Comparison of ENCODE assay signal across 24 cellular contexts in genomic region chr5:52830700-52831099, GRCh38.
"Had no signal": no experiment of that assay in that cellular context is flagged by ENCODE, and none has a peak within 500 bp of the region (broad histone marks: within the 10 kb centered on the region; RNA-seq: fewer than 3 reads in every experiment).

No MANE protein-coding gene starts in this region.

- DNase-seq: activated CD4-positive, alpha-beta T cell treated with anti-CD3 and anti-CD28 coated beads for 48 hours; activated CD4-positive, alpha-beta T cell treated with anti-CD3 and anti-CD28 coated beads, Interleukin-2, amount 50 U/mL, for 48 hours; activated CD8-positive, alpha-beta memory T cell treated with anti-CD3 and anti-CD28 coated beads, Interleukin-2, amount 50 U/mL, for 4 hours; activated naive CD4-positive, alpha-beta T cell; activated T-cell treated with anti-CD3 and anti-CD28 coated beads, Interleukin-2, amount 50 U/mL, for 24 hours; anterior cingulate cortex; body of pancreas; colonic mucosa; dorsolateral prefrontal cortex; effector memory CD4-positive, alpha-beta T cell; foreskin fibroblast; heart right ventricle; midbrain; pancreas; spleen; stimulated activated naive CD4-positive, alpha-beta T cell; T-helper 9 cell; trophoblast cell had no signal

- H3K4me3 ChIP-seq: body of pancreas, colonic mucosa, dorsolateral prefrontal cortex, heart right ventricle, pancreas, prostate gland, spleen, vagina had no signal

- H3K36me3 ChIP-seq: colonic mucosa, heart right ventricle, pancreas, prostate gland, vagina had no signal

- ATAC-seq: activated CD4-positive, CD25-positive, alpha-beta regulatory T cell treated with anti-CD3 and anti-CD28 coated beads, Interleukin-2, amount 50 U/mL, for 24 hours; activated naive CD4-positive, alpha-beta T cell treated with anti-CD3 and anti-CD28 coated beads, Interleukin-2, amount 50 U/mL, for 72 hours; body of pancreas; heart right ventricle; natural killer cell treated with Interleukin-12 subunit alpha and Interleukin-12 subunit beta and Interleukin-15 and Interleukin-18, amount 100 ng/mL, for 72 hours; pancreas had no signal

- H3K4me1 ChIP-seq: body of pancreas, colonic mucosa, pancreas, prostate gland, vagina had no signal

- H3K27ac ChIP-seq: body of pancreas, colonic mucosa, dorsolateral prefrontal cortex, heart right ventricle, pancreas, prostate gland, vagina, VCaP had no signal

- H3K9me3 ChIP-seq: body of pancreas, colonic mucosa, pancreas, prostate gland, vagina had no signal

- H3K9me3 Mint-ChIP-seq: natural killer cell treated with Interleukin-12 subunit alpha and Interleukin-12 subunit beta and Interleukin-15 and Interleukin-18, amount 100 ng/mL, for 72 hours had no signal

- H3K27me3 ChIP-seq: body of pancreas, colonic mucosa, dorsolateral prefrontal cortex, heart right ventricle, pancreas, spleen, vagina had no signal

- H3K4me3 Mint-ChIP-seq: activated T-cell treated with anti-CD3 and anti-CD28 coated beads, Interleukin-2, amount 50 U/mL, for 24 hours; natural killer cell treated with Interleukin-12 subunit alpha and Interleukin-12 subunit beta and Interleukin-15 and Interleukin-18, amount 100 ng/mL, for 72 hours had no signal

- H3K27me3 Mint-ChIP-seq: activated T-cell treated with anti-CD3 and anti-CD28 coated beads, Interleukin-2, amount 50 U/mL, for 24 hours had no signal

- H3K27ac Mint-ChIP-seq: activated naive CD4-positive, alpha-beta T cell treated with anti-CD3 and anti-CD28 coated beads, Interleukin-2, amount 50 U/mL, for 72 hours; activated T-cell treated with anti-CD3 and anti-CD28 coated beads, Interleukin-2, amount 50 U/mL, for 24 hours; natural killer cell treated with Interleukin-12 subunit alpha and Interleukin-12 subunit beta and Interleukin-15 and Interleukin-18, amount 100 ng/mL, for 72 hours had no signal
